Comparison of ENCODE assay signal across 10 cellular contexts in genomic region chr11:76615950-76616349, GRCh38. TPM values are rescaled to one million over a fixed set of nuclear protein-coding genes. Genes with fewer than 3 reads are reported as not detected.
A peak's percentile ranks its signal among the peaks of the same experiment; 100 is the strongest.
DNase-seq lines count a peak whose midpoint lies in the region; ATAC-seq and TF ChIP-seq lines count a peak whose summit lies in the region.
"Had no signal": no experiment of that assay in that cellular context is flagged by ENCODE, and none has a peak within 500 bp of the region (broad histone marks: within the 10 kb centered on the region; RNA-seq: fewer than 3 reads in every experiment).

No MANE protein-coding gene starts in this region.

- peak; percentile 64 for DNase-seq in NCI-H226
- DNase-seq in left lobe of liver (ENCODE audit: low spot score): no peak
- peak; percentile 79 for DNase-seq in transverse colon
- no peak for DNase-seq in SKM-1 (lab: John Stamatoyannopoulos, UW; ENCODE audit: unreplicated experiment)
- no peak for DNase-seq in NCI-H1105 (lab: John Stamatoyannopoulos, UW)
- DNase-seq: activated CD8-positive, alpha-beta memory T cell treated with anti-CD3 and anti-CD28 coated beads, Interleukin-2, amount 10 ng/mL, durations not matched to agents 7 days and 5 days; stimulated activated CD4-positive, alpha-beta T cell treated with anti-CD3 and anti-CD28 coated beads, Interleukin-2, amount 100 ng/mL, for 48 hours had no signal

- H3K9me3 ChIP-seq in transverse colon: no peaks in the 10 kb centered on the region

- in situ Hi-C loops in transverse colon (cut with MboI; ENCODE audit: low pct_ligation_motif_present in 1 of 4, low pct_unique_long_range_greater_than_20kb in 1 of 4, low sequenced_read_pairs in 3 of 4): no loop called here

- H3K4me3 ChIP-seq in transverse colon: no peak overlapping the region
- H3K4me3 ChIP-seq: dorsolateral prefrontal cortex had no signal

- 31% methylated on average over 4 of the region's 4 CpGs; no CpG with 5 or more reads in 1 of the 2 donors for WGBS in transverse colon (ENCODE audit: low coverage in 1 of 2), 2 donors

- peak overlapping the region; percentile 62 for H3K27ac ChIP-seq in cingulate gyrus (ENCODE audit: low read depth, low read length)
- H3K27ac ChIP-seq in transverse colon: peak overlapping the region; percentile 20 to 39 (median 34)

- no peak for TF ChIP-seq EP300 in transverse colon (IDR thresholded peaks at IDR 0.05; ENCODE audit: low read depth)

- ATAC-seq in left lobe of liver (peak; percentile 69), GM21360 (IDR thresholded peaks at IDR 0.05; ENCODE audit: unreplicated experiment) (no peak)
- ATAC-seq: activated CD8-positive, alpha-beta memory T cell treated with anti-CD3 and anti-CD28 coated beads, Interleukin-2, amount 10 ng/mL, durations not matched to agents 7 days and 5 days had no signal

- TF ChIP-seq CTCF in transverse colon (IDR thresholded peaks at IDR 0.05): no peak

- TF ChIP-seq POLR2A in transverse colon (IDR thresholded peaks at IDR 0.05): no peak

- no peaks in the 10 kb centered on the region for H3K27me3 ChIP-seq in transverse colon
- H3K27me3 ChIP-seq: dorsolateral prefrontal cortex had no signal

- H3K36me3 ChIP-seq in transverse colon: no peaks in the 10 kb centered on the region

- H3K4me1 ChIP-seq in transverse colon: peaks cover 0 to 12% (median 11%) of the 10 kb centered on the region in 4 donors

- intact Hi-C loops in transverse colon (cut with DNase I; ENCODE audit: low total_unique reads): no loop called here

RNA-seq across cellular contexts. Expression of gene LRRC32, which starts 54.6 kb away (rescaled TPM):
- total RNA-seq in left lobe of liver (10.5 TPM), transverse colon (10 to 100 TPM in 1 of 4 donors, 1 to 10 TPM in 3; 5.1 to 11.5 (median 9.1) TPM)

Comparison
In these comparisons a context has a peak if more than half of its experiments do, and no peak if none do; other contexts are left out.
1. DNase-seq: peak in NCI-H226 (single experiment) and transverse colon (single experiment); none in left lobe of liver (single experiment), SKM-1 (single experiment) and NCI-H1105 (single experiment).